In genomic region chr11:96361778-96362177, GRCh38 we compare ENCODE assay signal across 1 cellular context.
A peak's percentile ranks its signal among the peaks of the same experiment; 100 is the strongest.
TF ChIP-seq lines count a peak whose summit lies in the region.

No MANE protein-coding gene starts in this region.

TF ChIP-seq in K562, 482 proteins besides CTCF, POLR2A, EP300 and RAD21 (continued from another document and continues in another):
- no peak for TF ChIP-seq AFF1 (IDR thresholded peaks at IDR 0.05; ENCODE audit: low read depth in 1 of 2, partially characterized antibody in 2 of 2)
- TF ChIP-seq SMAD3 (CRISPR knock-in tag; conservative IDR thresholded peaks at IDR 0.05), result no peak
- TF ChIP-seq ZNF830 (CRISPR knock-in tag; IDR thresholded peaks at IDR 0.05), result no peak
- TF ChIP-seq SREBF1 (IDR thresholded peaks at IDR 0.05; ENCODE audit: borderline replicate concordance, low read depth, low read length), result no peak
- TF ChIP-seq TAF9B (IDR thresholded peaks at IDR 0.05; ENCODE audit: partially characterized antibody), result peak; percentile 13
- no peak for TF ChIP-seq ZNF644 (tag; IDR thresholded peaks at IDR 0.05; ENCODE audit: low read depth)
- no peak for TF ChIP-seq NR2C2 (CRISPR knock-in tag; IDR thresholded peaks at IDR 0.05)
- TF ChIP-seq NR2C2 (tag; IDR thresholded peaks at IDR 0.05), result no peak
- TF ChIP-seq CCAR2 (IDR thresholded peaks at IDR 0.05; ENCODE audit: low read depth, low read length), result no peak
- no peak for TF ChIP-seq CBX2 (IDR thresholded peaks at IDR 0.05; ENCODE audit: insufficient read depth, low read length, poor library complexity, severe bottlenecking)
- no peak for TF ChIP-seq ZNF764 (CRISPR knock-in tag; IDR thresholded peaks at IDR 0.05; ENCODE audit: low read depth)
- TF ChIP-seq SRSF3 (IDR thresholded peaks at IDR 0.05; ENCODE audit: insufficient read depth, low read length), result no peak
- no peak for TF ChIP-seq HMG20A (CRISPR knock-in tag; conservative IDR thresholded peaks at IDR 0.05)
- TF ChIP-seq ZNF253 (CRISPR knock-in tag; conservative IDR thresholded peaks at IDR 0.05), result no peak
- 0 out of 2 replicates have a peak, but pooled peaks have one; percentile 19 for TF ChIP-seq NBN (IDR thresholded peaks at IDR 0.05; ENCODE audit: low read depth)
- TF ChIP-seq ATF7 (IDR thresholded peaks at IDR 0.05), result no peak
- TF ChIP-seq ZBTB8A (IDR thresholded peaks at IDR 0.05; ENCODE audit: partially characterized antibody), result no peak
- no peak for TF ChIP-seq HDAC8 (tag; IDR thresholded peaks at IDR 0.05)
- no peak for TF ChIP-seq ZNF277 (CRISPR knock-in tag; IDR thresholded peaks at IDR 0.05; ENCODE audit: borderline replicate concordance)
- TF ChIP-seq ZBTB40 (IDR thresholded peaks at IDR 0.05), result no peak
- no peak for TF ChIP-seq ZBTB40 (CRISPR knock-in tag; IDR thresholded peaks at IDR 0.05)
- no peak for TF ChIP-seq SMARCA5 (IDR thresholded peaks at IDR 0.05)
- no peak for TF ChIP-seq E4F1 (CRISPR knock-in tag; IDR thresholded peaks at IDR 0.05; ENCODE audit: borderline replicate concordance)
- TF ChIP-seq ZNF507 (tag; conservative IDR thresholded peaks at IDR 0.05), result no peak
- no peak for TF ChIP-seq ZBTB43 (CRISPR knock-in tag; IDR thresholded peaks at IDR 0.05)
- no peak for TF ChIP-seq HMG20B (CRISPR knock-in tag; IDR thresholded peaks at IDR 0.05)
- TF ChIP-seq NFRKB (IDR thresholded peaks at IDR 0.05; ENCODE audit: low read depth), result no peak
- TF ChIP-seq USF1 (CRISPR knock-in tag; IDR thresholded peaks at IDR 0.05), result no peak
- peak; percentile 90 for TF ChIP-seq SMARCA4 (IDR thresholded peaks at IDR 0.05)
- TF ChIP-seq MAFF (IDR thresholded peaks at IDR 0.05; ENCODE audit: low read length), result peak; percentile 9; the same call in 1 of the 2 replicates
- no peak for TF ChIP-seq ZNF609 (CRISPR knock-in tag; IDR thresholded peaks at IDR 0.05; ENCODE audit: borderline replicate concordance)
- peak; percentile 90 for TF ChIP-seq SMARCC2 (IDR thresholded peaks at IDR 0.05; ENCODE audit: low read depth)
- no peak for TF ChIP-seq PTRF (tag; IDR thresholded peaks at IDR 0.05)
- no peak for TF ChIP-seq DDX20 (tag; IDR thresholded peaks at IDR 0.05; ENCODE audit: low read depth)
- TF ChIP-seq LARP7 (IDR thresholded peaks at IDR 0.05), result no peak
- TF ChIP-seq CC2D1A (IDR thresholded peaks at IDR 0.05), result no peak
- no peak for TF ChIP-seq NFIX (CRISPR knock-in tag; IDR thresholded peaks at IDR 0.05; ENCODE audit: low read depth)
- no peak for TF ChIP-seq HDAC1 (IDR thresholded peaks at IDR 0.05)
- TF ChIP-seq DPF2 (IDR thresholded peaks at IDR 0.05), result peak; percentile 89
- TF ChIP-seq KLF10 (CRISPR knock-in tag; IDR thresholded peaks at IDR 0.05), result no peak
- TF ChIP-seq ZNF3 (CRISPR knock-in tag; IDR thresholded peaks at IDR 0.05), result no peak
- no peak for TF ChIP-seq CHD4 (IDR thresholded peaks at IDR 0.05; ENCODE audit: insufficient read depth, insufficient replicate concordance, low read depth, low read length, poor library complexity, severe bottlenecking)
